Comparison of ENCODE assay signal across 11 cellular contexts in the genomic region with DNA sequence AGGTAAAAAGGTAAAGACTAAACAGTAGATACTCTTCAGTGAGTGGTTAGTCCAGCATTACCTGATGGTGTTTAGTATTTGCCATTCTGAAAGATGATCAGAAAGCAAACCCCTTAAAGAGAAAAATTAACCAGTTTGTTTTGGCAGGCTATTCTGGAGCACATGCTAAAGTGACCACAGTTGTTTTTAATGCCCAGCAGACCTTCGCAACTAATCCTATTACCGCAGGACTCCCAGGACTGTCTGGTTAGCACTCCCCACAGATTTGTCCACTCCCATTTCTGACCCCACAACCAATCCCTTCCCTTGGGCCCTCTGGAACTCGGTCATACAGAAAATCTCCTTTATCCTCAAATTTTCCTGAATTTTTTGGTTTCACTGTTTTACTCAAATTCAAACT.
DNase-seq lines count a peak whose midpoint lies in the region; ATAC-seq, FAIRE-seq and TF ChIP-seq lines count a peak whose summit lies in the region.
"Had no signal": no experiment of that assay in that cellular context is flagged by ENCODE, and none has a peak within 500 bp of the region (broad histone marks: within the 10 kb centered on the region; RNA-seq: fewer than 3 reads in every experiment).

No MANE protein-coding gene starts in this region.

- peaks cover 48% of the 10 kb centered on the region for H3K4me1 Mint-ChIP-seq in astrocyte (ENCODE audit: low read depth, unreplicated experiment)
- H3K4me1 Mint-ChIP-seq in activated T-helper 17 cell treated with anti-CD3 and anti-CD28 coated beads, Interleukin-2, amount 50 U/mL, for 72 hours = no peaks in the 10 kb centered on the region
- H3K4me1 Mint-ChIP-seq: naive thymus-derived CD8-positive, alpha-beta T cell had no signal

- no peaks in the 10 kb centered on the region for H3K27me3 Mint-ChIP-seq in astrocyte (ENCODE audit: low read depth, unreplicated experiment)
- no peaks in the 10 kb centered on the region for H3K27me3 Mint-ChIP-seq in activated T-helper 17 cell treated with anti-CD3 and anti-CD28 coated beads, Interleukin-2, amount 50 U/mL, for 72 hours
- H3K27me3 Mint-ChIP-seq: naive thymus-derived CD8-positive, alpha-beta T cell had no signal

- peak overlapping the region; percentile 63 for H3K9ac ChIP-seq in astrocyte (ENCODE audit: low read length)

- DNase-seq in HFF-Myc (ENCODE audit: extremely low read depth, low read depth) (peak; percentile 36), astrocyte (ENCODE audit: low read depth) (peak; percentile 74), right atrium auricular region (ENCODE audit: low spot score) (no peak), skeletal muscle cell (ENCODE audit: low read depth) (peak; percentile 60), GM20000 (ENCODE audit: low spot score) (no peak)
- DNase-seq: activated CD4-positive, CD25-positive, alpha-beta regulatory T cell treated with anti-CD3 and anti-CD28 coated beads, Interleukin-2, amount 50 U/mL, for 72 hours; naive thymus-derived CD8-positive, alpha-beta T cell; SHP77 had no signal

- no peak overlapping the region for H2AFZ ChIP-seq in astrocyte (ENCODE audit: low read depth, low read length)

- H3K36me3 Mint-ChIP-seq in astrocyte (ENCODE audit: low read depth, unreplicated experiment) = peaks cover 13% of the 10 kb centered on the region
- no peaks in the 10 kb centered on the region for H3K36me3 Mint-ChIP-seq in activated T-helper 17 cell treated with anti-CD3 and anti-CD28 coated beads, Interleukin-2, amount 50 U/mL, for 72 hours (ENCODE audit: low read depth)
- H3K36me3 Mint-ChIP-seq: naive thymus-derived CD8-positive, alpha-beta T cell had no signal

- peak overlapping the region; percentile 60 for H3K27ac Mint-ChIP-seq in astrocyte (ENCODE audit: unreplicated experiment)
- no peak overlapping the region for H3K27ac Mint-ChIP-seq in activated T-helper 17 cell treated with anti-CD3 and anti-CD28 coated beads, Interleukin-2, amount 50 U/mL, for 72 hours
- H3K27ac Mint-ChIP-seq: naive thymus-derived CD8-positive, alpha-beta T cell had no signal

- no peak overlapping the region for H3K4me3 Mint-ChIP-seq in astrocyte (ENCODE audit: unreplicated experiment)
- H3K4me3 Mint-ChIP-seq in activated T-helper 17 cell treated with anti-CD3 and anti-CD28 coated beads, Interleukin-2, amount 50 U/mL, for 72 hours = no peak overlapping the region
- H3K4me3 Mint-ChIP-seq: naive thymus-derived CD8-positive, alpha-beta T cell had no signal

- peaks cover 6% of the 10 kb centered on the region for H4K20me1 ChIP-seq in astrocyte (ENCODE audit: insufficient read depth, low read length)

- H3K79me2 ChIP-seq in astrocyte (ENCODE audit: insufficient read depth, low read length) = peaks cover 23% of the 10 kb centered on the region

- H3K36me3 ChIP-seq in astrocyte (ENCODE audit: insufficient read depth, low read length) (peaks cover 5% of the 10 kb centered on the region), right atrium auricular region (no peaks in the 10 kb centered on the region)

- no peaks in the 10 kb centered on the region for H3K9me3 ChIP-seq in astrocyte (ENCODE audit: insufficient read depth, low read depth, low read length)
- H3K9me3 ChIP-seq in right atrium auricular region = no peaks in the 10 kb centered on the region

- H3K27ac ChIP-seq in astrocyte (ENCODE audit: low read depth, low read length) (peak overlapping the region; percentile 84), right atrium auricular region (peak overlapping the region; percentile 14 to 41)

- H3K27me3 ChIP-seq in astrocyte (ENCODE audit: insufficient read depth, low read length) (no peaks in the 10 kb centered on the region), right atrium auricular region (no peaks in the 10 kb centered on the region)

- H3K9me3 Mint-ChIP-seq in astrocyte (ENCODE audit: unreplicated experiment) = no peaks in the 10 kb centered on the region
- peaks cover 8% of the 10 kb centered on the region for H3K9me3 Mint-ChIP-seq in activated T-helper 17 cell treated with anti-CD3 and anti-CD28 coated beads, Interleukin-2, amount 50 U/mL, for 72 hours

- peaks cover 11% of the 10 kb centered on the region for H3K4me1 ChIP-seq in astrocyte (ENCODE audit: insufficient read depth, low read length)
- H3K4me1 ChIP-seq in right atrium auricular region = peaks cover 0 to 21% of the 10 kb centered on the region in 2 donors

- H3K4me2 ChIP-seq in astrocyte (ENCODE audit: low read length) = peak overlapping the region; percentile 62

- no peak for ATAC-seq in activated T-helper 17 cell treated with anti-CD3 and anti-CD28 coated beads, Interleukin-2, amount 50 U/mL, for 72 hours (replicated peaks)
- ATAC-seq in HG02571 (IDR thresholded peaks at IDR 0.05; ENCODE audit: unreplicated experiment) = no peak
- ATAC-seq in HG02970 (IDR thresholded peaks at IDR 0.05; ENCODE audit: low FRiP score, unreplicated experiment) = no peak
- ATAC-seq: naive thymus-derived CD8-positive, alpha-beta T cell had no signal

- FAIRE-seq in astrocyte (lab: Jason Lieb, UNC) = no peak

- H3K4me3 ChIP-seq in HFF-Myc (replicated peaks; ENCODE audit: low read depth, low read length) (no peak overlapping the region), astrocyte (ENCODE audit: insufficient read depth, low read depth, low read length) (no peak overlapping the region), right atrium auricular region (no peak overlapping the region), skeletal muscle cell (ENCODE audit: low read depth, low read length) (no peak overlapping the region)

- no peak for TF ChIP-seq CTCF in HFF-Myc (IDR thresholded peaks at IDR 0.05; ENCODE audit: low read depth, low read length, missing control alignments)
- TF ChIP-seq CTCF in astrocyte (IDR thresholded peaks at IDR 0.05; ENCODE audit: insufficient read depth, low read depth, low read length) = no peak
- TF ChIP-seq CTCF in right atrium auricular region (IDR thresholded peaks at IDR 0.05) = no peak
- TF ChIP-seq CTCF in GM20000 (IDR thresholded peaks at IDR 0.05; ENCODE audit: extremely low read depth, missing control alignments) = no peak

Comparison
In these comparisons a context has a peak if more than half of its experiments do, and no peak if none do; other contexts are left out.
1. DNase-seq: peak in HFF-Myc (single experiment), astrocyte (single experiment) and skeletal muscle cell (single experiment); none in right atrium auricular region (single experiment) and GM20000 (single experiment).